ENCODE assay signal across 20 cellular contexts in genomic region chr5:124668353-124669299, GRCh38.
"Had no signal": no experiment of that assay in that cellular context is flagged by ENCODE, and none has a peak within 500 bp of the region (broad histone marks: within the 10 kb centered on the region; RNA-seq: fewer than 3 reads in every experiment).

No MANE protein-coding gene starts in this region.

- H3K27ac ChIP-seq: body of pancreas, heart left ventricle, neutrophil, parathyroid adenoma had no signal

- H3K27me3 ChIP-seq: body of pancreas, heart left ventricle, neutrophil, tibial nerve had no signal

- H3K4me3 ChIP-seq: body of pancreas, heart left ventricle, lung, tibial nerve had no signal

- H3K36me3 ChIP-seq: heart left ventricle, neutrophil, tibial nerve had no signal

- H2AFZ ChIP-seq: parathyroid adenoma had no signal

- ATAC-seq: activated CD8-positive, alpha-beta T cell treated with anti-CD3 and anti-CD28 coated beads for 36 hours; activated T-cell treated with anti-CD3 and anti-CD28 coated beads, Interleukin-2, amount 50 U/mL, for 72 hours; body of pancreas; stimulated activated naive B cell treated with anti-CD40 and anti-IgM and Interleukin-4, amounts not matched to agents 10 μg/mL and 1 μg/mL and 100 μg/mL, for 72 hours; T-helper 17 cell had no signal

- H3K9me3 ChIP-seq: body of pancreas, heart left ventricle, neutrophil, tibial nerve had no signal

- H3K9ac ChIP-seq: parathyroid adenoma had no signal

- DNase-seq: activated B cell treated with CpG ODN at 0.5 μM for 24 hours; activated CD4-positive, alpha-beta T cell treated with anti-CD3 and anti-CD28 coated beads for 48 hours; activated CD8-positive, alpha-beta memory T cell treated with anti-CD3 and anti-CD28 coated beads, Interleukin-2, amount 50 U/mL, for 48 hours; activated CD8-positive, alpha-beta T cell treated with anti-CD3 and anti-CD28 coated beads for 36 hours; activated gamma-delta T cell; activated T-cell treated with anti-CD3 and anti-CD28 coated beads, Interleukin-2, amount 50 U/mL, for 72 hours; body of pancreas; effector memory CD4-positive, alpha-beta T cell; foreskin melanocyte; heart left ventricle; immature natural killer cell; midbrain; stimulated activated CD4-positive, alpha-beta T cell treated with anti-CD3 and anti-CD28 coated beads, Interleukin-15, amount 100 ng/mL, for 24 hours; stimulated activated CD4-positive, alpha-beta T cell treated with anti-CD3 and anti-CD28 coated beads, Interleukin-4, amount 100 ng/mL, for 1 hour; stimulated activated naive B cell treated with anti-CD40 and anti-IgM and Interleukin-4, amounts not matched to agents 10 μg/mL and 1 μg/mL and 100 μg/mL, for 72 hours; T-helper 17 cell had no signal
